8 cellular contexts compared by ENCODE assay signal in the genomic region with DNA sequence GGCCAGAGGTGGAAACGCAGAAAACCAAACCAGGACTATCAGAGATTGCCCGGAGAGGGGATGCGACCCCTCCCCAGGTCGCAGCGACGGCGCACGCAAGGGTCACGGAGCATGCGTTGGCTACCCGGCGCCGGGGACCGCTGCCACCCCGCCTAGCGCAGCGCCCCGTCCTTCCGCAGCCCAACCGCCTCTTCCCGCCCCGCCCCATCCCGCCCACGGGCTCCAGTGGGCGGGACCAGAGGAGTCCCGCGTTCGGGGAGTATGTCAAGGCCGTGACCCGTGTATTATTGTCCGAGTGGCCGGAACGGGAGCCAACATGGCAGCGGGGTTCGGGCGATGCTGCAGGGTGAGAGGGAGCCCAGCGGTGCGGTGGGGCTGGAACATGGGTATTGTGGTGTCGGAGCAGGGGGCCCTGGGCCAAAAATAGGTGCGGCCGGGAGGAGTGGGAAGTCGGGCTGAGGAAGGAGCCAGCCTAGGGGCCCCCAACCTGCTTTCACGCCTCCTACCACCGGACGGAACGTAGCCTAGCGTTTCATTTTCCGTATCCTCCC. TPM values are rescaled to one million over a fixed set of nuclear protein-coding genes. Genes with fewer than 3 reads are reported as not detected.
A peak's percentile ranks its signal among the peaks of the same experiment; 100 is the strongest.
DNase-seq lines count a peak whose midpoint lies in the region; ATAC-seq, FAIRE-seq and TF ChIP-seq lines count a peak whose summit lies in the region.

ACADM (plus strand) TSS at position 238 of the 551 bp plus-strand sequence; CDS start at position 317, 79 bp downstream.

- H3K4me3 ChIP-seq in adrenal gland: peak within 1 kb of the TSS; percentile 32 to 96 (median 80)
- peak within 1 kb of the TSS; percentile 62 to 89 (median 82) for H3K4me3 ChIP-seq in heart left ventricle
- H3K4me3 ChIP-seq in upper lobe of right lung: peak within 1 kb of the TSS; percentile 67

- ATAC-seq in HG02642 (IDR thresholded peaks at IDR 0.05; ENCODE audit: poor library complexity, unreplicated experiment) (peak; percentile 91), heart left ventricle (peak; percentile 97 to 99 (median 99)), upper lobe of right lung (peak; percentile 99)

- intact Hi-C loops in adrenal gland (cut with DNase I): no loop called here
- intact Hi-C loops in heart left ventricle (cut with DNase I): loop anchor here in 9 of 10 donors (1.0 to 5.0 kb wide), 2 partner anchors 62 to 63 kb away; partner anchors contain the start of gene RABGGTB (in 9 of the 9)
- intact Hi-C loops in upper lobe of right lung (cut with DNase I): no loop called here

- peak; percentile 97 for FAIRE-seq in GM12891 (lab: Jason Lieb, UNC)

- peaks cover 26% of the 10 kb centered on the region for H3K4me1 Mint-ChIP-seq in progenitor cell of endocrine pancreas (ENCODE audit: low read depth)

- peaks cover 3% of the 10 kb centered on the region for H3K9me3 Mint-ChIP-seq in progenitor cell of endocrine pancreas (ENCODE audit: low read depth)

- H3K27me3 ChIP-seq in adrenal gland (no peaks in the 10 kb centered on the region), heart left ventricle (no peaks in the 10 kb centered on the region), upper lobe of right lung (no peaks in the 10 kb centered on the region)

- H3K4me3 Mint-ChIP-seq in progenitor cell of endocrine pancreas (ENCODE audit: low read depth): peak within 1 kb of the TSS; percentile 100

- peaks cover 18 to 19% of the 10 kb centered on the region in 2 donors for H3K4me1 ChIP-seq in adrenal gland (replicated peaks in 1 of 2)
- peaks cover 0 to 32% (median 21%) of the 10 kb centered on the region in 12 donors for H3K4me1 ChIP-seq in heart left ventricle
- peaks cover 19% of the 10 kb centered on the region for H3K4me1 ChIP-seq in upper lobe of right lung

- peak within 1 kb of the TSS; percentile 57 to 97 (median 90) for H3K27ac ChIP-seq in adrenal gland
- H3K27ac ChIP-seq in heart left ventricle: peak within 1 kb of the TSS; percentile 79 to 98 (median 94)
- peak within 1 kb of the TSS; percentile 87 for H3K27ac ChIP-seq in upper lobe of right lung

- DNase-seq in GM12891 (ENCODE audit: insufficient read length, low spot score) (peak; percentile 72), NCI-H1105 (lab: John Stamatoyannopoulos, UW) (peak; percentile 80), T-helper 1 cell (peak; percentile 54 to 91 (median 70)), adrenal gland (peak; percentile 86 to 93 (median 89)), heart left ventricle (peak; percentile 91 to 95 (median 93)), progenitor cell of endocrine pancreas (ENCODE audit: low spot score, unreplicated experiment) (peak; percentile 73), upper lobe of right lung (peak; percentile 96)

- H3K36me3 Mint-ChIP-seq in progenitor cell of endocrine pancreas (ENCODE audit: insufficient read depth): no peaks in the 10 kb centered on the region

- TF ChIP-seq POLR2A in GM12891 (IDR thresholded peaks at IDR 0.05; ENCODE audit: low read depth, low read length) (peak; percentile 92), adrenal gland (IDR thresholded peaks at IDR 0.05) (peak; percentile 62 to 71), heart left ventricle (IDR thresholded peaks at IDR 0.05) (peak in 1 of 2 donors; percentile 83)

- H3K9me3 ChIP-seq in adrenal gland (replicated peaks in 1 of 3): no peaks in the 10 kb centered on the region
- no peaks in the 10 kb centered on the region for H3K9me3 ChIP-seq in heart left ventricle
- H3K9me3 ChIP-seq in upper lobe of right lung: no peaks in the 10 kb centered on the region

- no peaks in the 10 kb centered on the region for H3K27me3 Mint-ChIP-seq in progenitor cell of endocrine pancreas

- WGBS in adrenal gland, 4 donors: 0 to 1% (median 0%) methylated on average over 15 to 48 of the region's 48 CpGs
- 0 to 1% (median 0%) methylated on average over 30 to 48 of the region's 48 CpGs for WGBS in heart left ventricle, 4 donors

- no peak for TF ChIP-seq CTCF in adrenal gland (IDR thresholded peaks at IDR 0.05)
- TF ChIP-seq CTCF in heart left ventricle (IDR thresholded peaks at IDR 0.05): peak in 1 of 12 donors; percentile 2
- TF ChIP-seq CTCF in progenitor cell of endocrine pancreas (IDR thresholded peaks at IDR 0.05; ENCODE audit: unreplicated experiment): no peak
- TF ChIP-seq CTCF in upper lobe of right lung (IDR thresholded peaks at IDR 0.05): no peak

- H3K36me3 ChIP-seq in adrenal gland (replicated peaks in 1 of 2) (no peaks in the 10 kb centered on the region), heart left ventricle (peaks cover 0 to 4% (median 0%) of the 10 kb centered on the region in 9 donors), upper lobe of right lung (no peaks in the 10 kb centered on the region)

- peak within 1 kb of the TSS; percentile 100 for H3K27ac Mint-ChIP-seq in progenitor cell of endocrine pancreas

TF ChIP-seq in GM12891, 5 proteins besides CTCF, POLR2A, EP300 and RAD21:
- TF ChIP-seq TAF1 (IDR thresholded peaks at IDR 0.05; ENCODE audit: low read depth, low read length): peak; percentile 94
- TF ChIP-seq POU2F2 (IDR thresholded peaks at IDR 0.05; ENCODE audit: low read depth, low read length): peak; percentile 83
- TF ChIP-seq SPI1 (IDR thresholded peaks at IDR 0.05; ENCODE audit: low read depth, low read length): no peak
- TF ChIP-seq PAX5 (IDR thresholded peaks at IDR 0.05; ENCODE audit: insufficient read depth, low read length, severe bottlenecking): no peak
- TF ChIP-seq POLR2AphosphoS5 (IDR thresholded peaks at IDR 0.05; ENCODE audit: low read depth, low read length): peak; percentile 95

RNA-seq across cellular contexts. Expression of gene ACADM, which starts in this region (rescaled TPM):
- polyA plus RNA-seq in GM12891 (2012; ENCODE audit: low read depth, missing spikeins): 197 TPM
- total RNA-seq in adrenal gland (100 to 1,000 TPM in 4 of 8 donors, 10 to 100 TPM in 4; 86.1 to 142 (median 101) TPM), heart left ventricle (100 to 1,000 TPM; 149 to 371 (median 253) TPM), progenitor cell of endocrine pancreas (60.1 and 61.2 TPM in 2 replicates), upper lobe of right lung (42.1 TPM)
- polyA plus RNA-seq in adrenal gland (100 to 1,000 TPM in 1 of 3 donors, 10 to 100 TPM in 2; 23.1 to 208 (median 23.5) TPM), heart left ventricle (10 to 100 TPM; 45.4 to 85.5 TPM)

Comparison
In these comparisons a context has a peak if more than half of its experiments do, and no peak if none do; other contexts are left out.
1. Peak in every context shown above with its lines: DNase-seq, ATAC-seq, H3K4me3 ChIP-seq and H3K27ac ChIP-seq.
2. intact Hi-C loops: an anchor here in heart left ventricle (1.0 to 5.0 kb wide); none called in adrenal gland and upper lobe of right lung.